1 cellular context compared by ENCODE assay signal in the genomic region with DNA sequence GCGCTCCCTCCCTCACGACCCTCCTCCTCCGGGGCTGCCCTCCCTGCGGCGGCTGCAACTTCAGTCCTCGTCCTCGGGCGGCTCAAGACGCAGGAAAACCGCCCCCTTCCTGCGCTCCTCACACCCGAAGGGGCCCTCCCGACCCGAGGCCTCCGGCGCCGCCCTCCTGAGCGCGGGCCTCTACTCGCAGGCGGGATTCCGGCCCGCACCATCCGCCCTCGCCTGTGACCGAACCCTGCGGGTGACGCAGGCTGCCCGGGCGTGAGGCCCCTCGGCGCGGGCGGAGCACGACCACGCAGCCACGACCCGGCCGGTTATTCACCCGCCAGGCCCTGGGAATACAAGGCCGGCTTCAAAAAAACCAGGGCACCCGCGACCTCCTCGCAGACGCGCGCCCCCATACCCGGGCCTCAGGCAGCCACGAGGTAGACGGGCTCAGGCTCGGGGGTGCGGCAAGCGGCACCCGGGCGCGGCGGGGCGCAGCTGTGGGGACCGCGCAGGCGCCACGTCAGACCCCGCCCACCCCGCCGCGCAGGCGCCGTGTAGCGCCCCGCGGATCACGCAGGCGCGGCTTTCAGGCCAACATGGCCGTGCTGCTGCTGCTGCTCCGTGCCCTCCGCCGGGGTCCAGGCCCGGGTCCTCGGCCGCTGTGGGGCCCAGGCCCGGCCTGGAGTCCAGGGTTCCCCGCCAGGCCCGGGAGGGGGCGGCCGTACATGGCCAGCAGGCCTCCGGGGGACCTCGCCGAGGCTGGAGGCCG.
A peak's percentile ranks its signal among the peaks of the same experiment; 100 is the strongest.
TF ChIP-seq lines count a peak whose summit lies in the region.

A gene (plus strand): TSS at position 570 of the 757 bp plus-strand sequence. CDS start 15 bp downstream, at position 585.

TF ChIP-seq in HEK293, 187 proteins besides CTCF, POLR2A, EP300 and RAD21 (continued from another document and continues in another):
- TF ChIP-seq, protein P1, sequence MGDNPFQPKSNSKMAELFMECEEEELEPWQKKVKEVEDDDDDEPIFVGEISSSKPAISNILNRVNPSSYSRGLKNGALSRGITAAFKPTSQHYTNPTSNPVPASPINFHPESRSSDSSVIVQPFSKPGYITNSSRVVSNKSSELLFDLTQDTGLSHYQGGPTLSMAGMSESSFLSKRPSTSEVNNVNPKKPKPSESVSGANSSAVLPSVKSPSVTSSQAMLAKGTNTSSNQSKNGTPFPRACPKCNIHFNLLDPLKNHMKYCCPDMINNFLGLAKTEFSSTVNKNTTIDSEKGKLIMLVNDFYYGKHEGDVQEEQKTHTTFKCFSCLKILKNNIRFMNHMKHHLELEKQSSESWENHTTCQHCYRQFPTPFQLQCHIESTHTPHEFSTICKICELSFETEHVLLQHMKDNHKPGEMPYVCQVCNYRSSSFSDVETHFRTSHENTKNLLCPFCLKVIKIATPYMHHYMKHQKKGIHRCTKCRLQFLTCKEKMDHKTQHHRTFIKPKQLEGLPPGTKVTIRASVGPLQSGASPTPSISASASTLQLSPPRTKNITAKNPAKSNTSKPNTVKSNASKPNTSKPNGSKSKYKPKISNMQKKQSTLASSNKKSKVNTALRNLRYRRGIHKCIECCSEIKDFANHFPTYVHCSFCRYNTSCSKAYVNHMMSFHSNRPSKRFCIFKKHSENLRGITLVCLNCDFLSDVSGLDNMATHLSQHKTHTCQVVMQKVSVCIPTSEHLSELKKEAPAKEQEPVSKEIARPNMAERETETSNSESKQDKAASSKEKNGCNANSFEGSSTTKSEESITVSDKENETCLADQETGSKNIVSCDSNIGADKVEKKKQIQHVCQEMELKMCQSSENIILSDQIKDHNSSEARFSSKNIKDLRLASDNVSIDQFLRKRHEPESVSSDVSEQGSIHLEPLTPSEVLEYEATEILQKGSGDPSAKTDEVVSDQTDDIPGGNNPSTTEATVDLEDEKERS (tag by site-specific recombination; IDR thresholded peaks at IDR 0.05): no peak
- no peak for TF ChIP-seq ZNF707 (tag by site-specific recombination; IDR thresholded peaks at IDR 0.05)
- no peak for TF ChIP-seq ZNF677 (tag by site-specific recombination; IDR thresholded peaks at IDR 0.05)
- peak; percentile 79; the same call in 1 of the 2 replicates for TF ChIP-seq KLF8 (tag by site-specific recombination; IDR thresholded peaks at IDR 0.05)
- no peak for TF ChIP-seq ZFP41 (tag by site-specific recombination; IDR thresholded peaks at IDR 0.05; ENCODE audit: borderline replicate concordance)
- TF ChIP-seq ZNF423 (tag by site-specific recombination; IDR thresholded peaks at IDR 0.05): no peak
- no peak for TF ChIP-seq TRIM28 (IDR thresholded peaks at IDR 0.05; ENCODE audit: borderline replicate concordance, low read length)
- TF ChIP-seq, protein P2, sequence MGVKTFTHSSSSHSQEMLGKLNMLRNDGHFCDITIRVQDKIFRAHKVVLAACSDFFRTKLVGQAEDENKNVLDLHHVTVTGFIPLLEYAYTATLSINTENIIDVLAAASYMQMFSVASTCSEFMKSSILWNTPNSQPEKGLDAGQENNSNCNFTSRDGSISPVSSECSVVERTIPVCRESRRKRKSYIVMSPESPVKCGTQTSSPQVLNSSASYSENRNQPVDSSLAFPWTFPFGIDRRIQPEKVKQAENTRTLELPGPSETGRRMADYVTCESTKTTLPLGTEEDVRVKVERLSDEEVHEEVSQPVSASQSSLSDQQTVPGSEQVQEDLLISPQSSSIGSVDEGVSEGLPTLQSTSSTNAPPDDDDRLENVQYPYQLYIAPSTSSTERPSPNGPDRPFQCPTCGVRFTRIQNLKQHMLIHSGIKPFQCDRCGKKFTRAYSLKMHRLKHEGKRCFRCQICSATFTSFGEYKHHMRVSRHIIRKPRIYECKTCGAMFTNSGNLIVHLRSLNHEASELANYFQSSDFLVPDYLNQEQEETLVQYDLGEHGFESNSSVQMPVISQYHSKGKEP (tag by site-specific recombination; IDR thresholded peaks at IDR 0.05): no peak
- peak; percentile 33; the same call in 1 of the 2 replicates for TF ChIP-seq ZNF776 (tag by site-specific recombination; IDR thresholded peaks at IDR 0.05; ENCODE audit: borderline replicate concordance)
- TF ChIP-seq ZIC2 (tag by site-specific recombination; IDR thresholded peaks at IDR 0.05): no peak; the same call in 1 of the 2 replicates
- TF ChIP-seq ZSCAN23 (tag by site-specific recombination; IDR thresholded peaks at IDR 0.05): no peak
- TF ChIP-seq, protein P3, sequence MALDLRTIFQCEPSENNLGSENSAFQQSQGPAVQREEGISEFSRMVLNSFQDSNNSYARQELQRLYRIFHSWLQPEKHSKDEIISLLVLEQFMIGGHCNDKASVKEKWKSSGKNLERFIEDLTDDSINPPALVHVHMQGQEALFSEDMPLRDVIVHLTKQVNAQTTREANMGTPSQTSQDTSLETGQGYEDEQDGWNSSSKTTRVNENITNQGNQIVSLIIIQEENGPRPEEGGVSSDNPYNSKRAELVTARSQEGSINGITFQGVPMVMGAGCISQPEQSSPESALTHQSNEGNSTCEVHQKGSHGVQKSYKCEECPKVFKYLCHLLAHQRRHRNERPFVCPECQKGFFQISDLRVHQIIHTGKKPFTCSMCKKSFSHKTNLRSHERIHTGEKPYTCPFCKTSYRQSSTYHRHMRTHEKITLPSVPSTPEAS (tag by site-specific recombination; IDR thresholded peaks at IDR 0.05): no peak
- TF ChIP-seq, protein P4, sequence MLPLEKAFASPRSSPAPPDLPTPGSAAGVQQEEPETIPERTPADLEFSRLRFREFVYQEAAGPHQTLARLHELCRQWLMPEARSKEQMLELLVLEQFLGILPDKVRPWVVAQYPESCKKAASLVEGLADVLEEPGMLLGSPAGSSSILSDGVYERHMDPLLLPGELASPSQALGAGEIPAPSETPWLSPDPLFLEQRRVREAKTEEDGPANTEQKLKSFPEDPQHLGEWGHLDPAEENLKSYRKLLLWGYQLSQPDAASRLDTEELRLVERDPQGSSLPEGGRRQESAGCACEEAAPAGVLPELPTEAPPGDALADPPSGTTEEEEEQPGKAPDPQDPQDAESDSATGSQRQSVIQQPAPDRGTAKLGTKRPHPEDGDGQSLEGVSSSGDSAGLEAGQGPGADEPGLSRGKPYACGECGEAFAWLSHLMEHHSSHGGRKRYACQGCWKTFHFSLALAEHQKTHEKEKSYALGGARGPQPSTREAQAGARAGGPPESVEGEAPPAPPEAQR (tag by site-specific recombination; IDR thresholded peaks at IDR 0.05): 0 out of 2 replicates have a peak, but pooled peaks have one; percentile 48
- TF ChIP-seq ZNF292 (tag by site-specific recombination; IDR thresholded peaks at IDR 0.05; ENCODE audit: borderline replicate concordance, low read depth): no peak
- no peak for TF ChIP-seq ZNF792 (tag by site-specific recombination; IDR thresholded peaks at IDR 0.05)
- TF ChIP-seq ZNF555 (tag by site-specific recombination; conservative IDR thresholded peaks at IDR 0.05): no peak
- TF ChIP-seq EGR2 (tag by site-specific recombination; IDR thresholded peaks at IDR 0.05; ENCODE audit: low read depth): peak; percentile 93
- TF ChIP-seq SETDB1 (IDR thresholded peaks at IDR 0.05; ENCODE audit: insufficient read length, low read length): no peak
- TF ChIP-seq MEIS1 (CRISPR knock-in tag; IDR thresholded peaks at IDR 0.05; ENCODE audit: borderline replicate concordance): no peak
- no peak for TF ChIP-seq ZNF416 (tag by site-specific recombination; IDR thresholded peaks at IDR 0.05)
- no peak for TF ChIP-seq ZNF549 (tag by site-specific recombination; IDR thresholded peaks at IDR 0.05)
- TF ChIP-seq, protein P5, sequence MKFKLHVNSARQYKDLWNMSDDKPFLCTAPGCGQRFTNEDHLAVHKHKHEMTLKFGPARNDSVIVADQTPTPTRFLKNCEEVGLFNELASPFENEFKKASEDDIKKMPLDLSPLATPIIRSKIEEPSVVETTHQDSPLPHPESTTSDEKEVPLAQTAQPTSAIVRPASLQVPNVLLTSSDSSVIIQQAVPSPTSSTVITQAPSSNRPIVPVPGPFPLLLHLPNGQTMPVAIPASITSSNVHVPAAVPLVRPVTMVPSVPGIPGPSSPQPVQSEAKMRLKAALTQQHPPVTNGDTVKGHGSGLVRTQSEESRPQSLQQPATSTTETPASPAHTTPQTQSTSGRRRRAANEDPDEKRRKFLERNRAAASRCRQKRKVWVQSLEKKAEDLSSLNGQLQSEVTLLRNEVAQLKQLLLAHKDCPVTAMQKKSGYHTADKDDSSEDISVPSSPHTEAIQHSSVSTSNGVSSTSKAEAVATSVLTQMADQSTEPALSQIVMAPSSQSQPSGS (tag by site-specific recombination; IDR thresholded peaks at IDR 0.05; ENCODE audit: low read depth): no peak
- TF ChIP-seq ZNF561 (tag by site-specific recombination; IDR thresholded peaks at IDR 0.05; ENCODE audit: borderline replicate concordance): peak; percentile 52; the same call in 1 of the 2 replicates
- no peak for TF ChIP-seq ZNF626 (tag by site-specific recombination; IDR thresholded peaks at IDR 0.05)
- TF ChIP-seq ZNF211 (tag by site-specific recombination; IDR thresholded peaks at IDR 0.05; ENCODE audit: low read depth): no peak
- TF ChIP-seq, protein P6, sequence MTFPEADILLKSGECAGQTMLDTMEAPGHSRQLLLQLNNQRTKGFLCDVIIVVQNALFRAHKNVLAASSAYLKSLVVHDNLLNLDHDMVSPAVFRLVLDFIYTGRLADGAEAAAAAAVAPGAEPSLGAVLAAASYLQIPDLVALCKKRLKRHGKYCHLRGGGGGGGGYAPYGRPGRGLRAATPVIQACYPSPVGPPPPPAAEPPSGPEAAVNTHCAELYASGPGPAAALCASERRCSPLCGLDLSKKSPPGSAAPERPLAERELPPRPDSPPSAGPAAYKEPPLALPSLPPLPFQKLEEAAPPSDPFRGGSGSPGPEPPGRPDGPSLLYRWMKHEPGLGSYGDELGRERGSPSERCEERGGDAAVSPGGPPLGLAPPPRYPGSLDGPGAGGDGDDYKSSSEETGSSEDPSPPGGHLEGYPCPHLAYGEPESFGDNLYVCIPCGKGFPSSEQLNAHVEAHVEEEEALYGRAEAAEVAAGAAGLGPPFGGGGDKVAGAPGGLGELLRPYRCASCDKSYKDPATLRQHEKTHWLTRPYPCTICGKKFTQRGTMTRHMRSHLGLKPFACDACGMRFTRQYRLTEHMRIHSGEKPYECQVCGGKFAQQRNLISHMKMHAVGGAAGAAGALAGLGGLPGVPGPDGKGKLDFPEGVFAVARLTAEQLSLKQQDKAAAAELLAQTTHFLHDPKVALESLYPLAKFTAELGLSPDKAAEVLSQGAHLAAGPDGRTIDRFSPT (tag by site-specific recombination; IDR thresholded peaks at IDR 0.05): no peak
- no peak for TF ChIP-seq WT1 (tag by site-specific recombination; IDR thresholded peaks at IDR 0.05)
- no peak for TF ChIP-seq ZNF529 (tag by site-specific recombination; IDR thresholded peaks at IDR 0.05; ENCODE audit: insufficient replicate concordance)
- TF ChIP-seq ZNF2 (tag by site-specific recombination; IDR thresholded peaks at IDR 0.05): 0 out of 2 replicates have a peak, but pooled peaks have one; percentile 42
- peak; percentile 61; the same call in 1 of the 2 replicates for TF ChIP-seq YY2 (tag by site-specific recombination; IDR thresholded peaks at IDR 0.05)
- TF ChIP-seq ZNF664 (tag by site-specific recombination; IDR thresholded peaks at IDR 0.05): no peak
- TF ChIP-seq ZNF146 (tag by site-specific recombination; IDR thresholded peaks at IDR 0.05): no peak
- TF ChIP-seq ZNF184 (tag by site-specific recombination; IDR thresholded peaks at IDR 0.05): no peak; the same call in 1 of the 2 replicates
- peak; percentile 53 for TF ChIP-seq GLIS2 (tag by site-specific recombination; IDR thresholded peaks at IDR 0.05)
- TF ChIP-seq ZNF37A (tag by site-specific recombination; IDR thresholded peaks at IDR 0.05): no peak
- no peak for TF ChIP-seq ZNF473 (tag by site-specific recombination; IDR thresholded peaks at IDR 0.05)
- TF ChIP-seq, protein P7, sequence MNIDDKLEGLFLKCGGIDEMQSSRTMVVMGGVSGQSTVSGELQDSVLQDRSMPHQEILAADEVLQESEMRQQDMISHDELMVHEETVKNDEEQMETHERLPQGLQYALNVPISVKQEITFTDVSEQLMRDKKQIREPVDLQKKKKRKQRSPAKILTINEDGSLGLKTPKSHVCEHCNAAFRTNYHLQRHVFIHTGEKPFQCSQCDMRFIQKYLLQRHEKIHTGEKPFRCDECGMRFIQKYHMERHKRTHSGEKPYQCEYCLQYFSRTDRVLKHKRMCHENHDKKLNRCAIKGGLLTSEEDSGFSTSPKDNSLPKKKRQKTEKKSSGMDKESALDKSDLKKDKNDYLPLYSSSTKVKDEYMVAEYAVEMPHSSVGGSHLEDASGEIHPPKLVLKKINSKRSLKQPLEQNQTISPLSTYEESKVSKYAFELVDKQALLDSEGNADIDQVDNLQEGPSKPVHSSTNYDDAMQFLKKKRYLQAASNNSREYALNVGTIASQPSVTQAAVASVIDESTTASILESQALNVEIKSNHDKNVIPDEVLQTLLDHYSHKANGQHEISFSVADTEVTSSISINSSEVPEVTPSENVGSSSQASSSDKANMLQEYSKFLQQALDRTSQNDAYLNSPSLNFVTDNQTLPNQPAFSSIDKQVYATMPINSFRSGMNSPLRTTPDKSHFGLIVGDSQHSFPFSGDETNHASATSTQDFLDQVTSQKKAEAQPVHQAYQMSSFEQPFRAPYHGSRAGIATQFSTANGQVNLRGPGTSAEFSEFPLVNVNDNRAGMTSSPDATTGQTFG (tag by site-specific recombination; IDR thresholded peaks at IDR 0.05; ENCODE audit: borderline replicate concordance): no peak
- peak; percentile 82 for TF ChIP-seq ZXDB (tag by site-specific recombination; IDR thresholded peaks at IDR 0.05)
- peak; percentile 61; the same call in 1 of the 2 replicates for TF ChIP-seq ZNF629 (tag by site-specific recombination; IDR thresholded peaks at IDR 0.05)
- no peak for TF ChIP-seq ZNF433 (tag by site-specific recombination; IDR thresholded peaks at IDR 0.05; ENCODE audit: low read depth)
- no peak for TF ChIP-seq ZNF548 (tag by site-specific recombination; IDR thresholded peaks at IDR 0.05)
- TF ChIP-seq ZNF654 (tag by site-specific recombination; IDR thresholded peaks at IDR 0.05; ENCODE audit: low read depth): no peak
- no peak for TF ChIP-seq ZNF132 (tag by site-specific recombination; IDR thresholded peaks at IDR 0.05; ENCODE audit: borderline replicate concordance)
- TF ChIP-seq, protein P8, sequence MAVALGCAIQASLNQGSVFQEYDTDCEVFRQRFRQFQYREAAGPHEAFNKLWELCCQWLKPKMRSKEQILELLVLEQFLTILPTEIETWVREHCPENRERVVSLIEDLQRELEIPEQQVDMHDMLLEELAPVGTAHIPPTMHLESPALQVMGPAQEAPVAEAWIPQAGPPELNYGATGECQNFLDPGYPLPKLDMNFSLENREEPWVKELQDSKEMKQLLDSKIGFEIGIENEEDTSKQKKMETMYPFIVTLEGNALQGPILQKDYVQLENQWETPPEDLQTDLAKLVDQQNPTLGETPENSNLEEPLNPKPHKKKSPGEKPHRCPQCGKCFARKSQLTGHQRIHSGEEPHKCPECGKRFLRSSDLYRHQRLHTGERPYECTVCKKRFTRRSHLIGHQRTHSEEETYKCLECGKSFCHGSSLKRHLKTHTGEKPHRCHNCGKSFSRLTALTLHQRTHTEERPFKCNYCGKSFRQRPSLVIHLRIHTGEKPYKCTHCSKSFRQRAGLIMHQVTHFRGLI (tag by site-specific recombination; IDR thresholded peaks at IDR 0.05): peak; percentile 68
- TF ChIP-seq ZNF621 (tag by site-specific recombination; IDR thresholded peaks at IDR 0.05): no peak
- TF ChIP-seq ZNF670 (tag by site-specific recombination; IDR thresholded peaks at IDR 0.05; ENCODE audit: low read depth): no peak
- TF ChIP-seq ZNF596 (tag by site-specific recombination; IDR thresholded peaks at IDR 0.05): no peak
